Comparison of ENCODE assay signal across 19 cellular contexts in the genomic region with DNA sequence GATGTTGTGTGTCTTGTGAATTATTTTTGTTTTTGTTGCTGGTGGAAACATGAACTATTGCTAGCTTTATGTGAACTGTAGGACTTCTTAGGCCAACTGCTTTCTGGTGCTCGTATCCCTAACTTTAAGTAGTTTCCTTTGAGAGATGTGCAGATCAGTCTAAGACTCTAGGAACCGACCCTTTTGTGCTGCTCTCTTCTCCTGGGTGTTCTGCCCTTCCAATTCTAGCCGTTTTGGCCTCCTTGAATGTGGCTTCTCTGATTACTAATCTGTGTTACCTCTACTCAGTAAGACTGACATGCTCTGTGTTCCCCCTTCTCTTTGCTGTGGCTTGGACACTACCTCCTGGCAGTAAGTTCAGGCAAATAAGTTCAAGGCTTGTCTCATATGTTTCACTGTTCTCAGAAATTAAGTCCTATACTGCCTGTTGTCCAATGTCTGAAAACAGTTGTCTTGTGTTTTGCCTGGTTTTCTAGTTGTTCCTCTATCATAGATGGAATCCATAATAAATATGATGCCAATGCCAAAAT. TPM values are rescaled to one million over a fixed set of nuclear protein-coding genes. Genes with fewer than 3 reads are reported as not detected.
A peak's percentile ranks its signal among the peaks of the same experiment; 100 is the strongest.
DNase-seq lines count a peak whose midpoint lies in the region; TF ChIP-seq lines count a peak whose summit lies in the region.
"Had no signal": no experiment of that assay in that cellular context is flagged by ENCODE, and none has a peak within 500 bp of the region (broad histone marks: within the 10 kb centered on the region; RNA-seq: fewer than 3 reads in every experiment).

No MANE protein-coding gene starts in this region.

- H3K9me2 ChIP-seq in OCI-LY7 (ENCODE audit: insufficient read depth, low read length): no peaks in the 10 kb centered on the region

- H3K27ac ChIP-seq in OCI-LY7 (ENCODE audit: low read depth, low read length, poor library complexity, severe bottlenecking): no peak overlapping the region
- H3K27ac ChIP-seq in tibial artery: peak overlapping the region; percentile 22 to 33
- no peak overlapping the region for H3K27ac ChIP-seq in H9 (ENCODE audit: insufficient read length, low read depth, low read length)
- H3K27ac ChIP-seq: brain microvascular endothelial cell, HL-60, neural progenitor cell had no signal

- POLR2A ChIA-PET in activated CD4-positive, alpha-beta T cell treated with anti-CD3 and anti-CD28 coated beads, Interleukin-2, amount 10 ng/mL, durations not matched to agents 7 days and 5 days (lab: Charles Lee): no interaction called here
- POLR2A ChIA-PET in OCI-LY7 (lab: Charles Lee): interaction anchor here (0.8 kb wide), 1 partner anchor 10 kb away, joined by 3 read pairs; no protein-coding TSS in a partner anchor

- WGBS in H9 (ENCODE audit: extremely low coverage, insufficient read length, low lambda C conversion rate): no CpG with 5 or more reads among the region's 3 CpGs

- no peak overlapping the region for H3K14ac ChIP-seq in H9 (ENCODE audit: insufficient read depth, low read length)

- H3K4me1 ChIP-seq in OCI-LY7 (ENCODE audit: insufficient read depth, low read length, poor library complexity, severe bottlenecking): peaks cover 17% of the 10 kb centered on the region
- H3K4me1 ChIP-seq in tibial artery: peaks cover 8 to 100% (median 70%) of the 10 kb centered on the region in 4 donors
- peaks cover 11% of the 10 kb centered on the region for H3K4me1 ChIP-seq in BE2C
- H3K4me1 ChIP-seq in H9 (ENCODE audit: insufficient read depth, low read length): no peaks in the 10 kb centered on the region
- H3K4me1 ChIP-seq: neural progenitor cell had no signal

- no peak overlapping the region for H3K4ac ChIP-seq in H9 (ENCODE audit: low read depth, low read length)

- no peak overlapping the region for H4K5ac ChIP-seq in H9 (ENCODE audit: insufficient read length, low read depth, low read length)

- no peak overlapping the region for H2BK20ac ChIP-seq in H9 (ENCODE audit: low read depth, low read length, poor library complexity, severe bottlenecking)

- H2AFZ ChIP-seq in OCI-LY7 (ENCODE audit: low read length) (no peak overlapping the region), H9 (ENCODE audit: low read length) (no peak overlapping the region)
- H2AFZ ChIP-seq: neural progenitor cell had no signal

- BruUV-seq in OCI-LY7 (replicated peaks; lab: Mats Ljungman, UMichigan): no TSS peak

- H4K20me1 ChIP-seq in OCI-LY7 (ENCODE audit: insufficient read depth, low read length): no peaks in the 10 kb centered on the region
- no peaks in the 10 kb centered on the region for H4K20me1 ChIP-seq in H9 (ENCODE audit: control insufficient read depth, insufficient read depth, insufficient read length)

- H3K27me3 Mint-ChIP-seq in activated CD4-positive, alpha-beta T cell treated with anti-CD3 and anti-CD28 coated beads, Interleukin-2, amount 10 ng/mL, durations not matched to agents 7 days and 5 days: peaks cover 6% of the 10 kb centered on the region
- H3K27me3 Mint-ChIP-seq in immature natural killer cell (ENCODE audit: low read depth in 3 of 3) (peaks cover 0 to 1% (median under 1%) of the 10 kb centered on the region in 3 donors), H9 (ENCODE audit: low read depth) (no peaks in the 10 kb centered on the region)
- H3K27me3 Mint-ChIP-seq: CD4-positive, alpha-beta memory T cell had no signal

- TF ChIP-seq CTCF in OCI-LY7 (conservative IDR thresholded peaks at IDR 0.05; ENCODE audit: low read length) (no peak), tibial artery (IDR thresholded peaks at IDR 0.05) (no peak), BE2C (IDR thresholded peaks at IDR 0.05; ENCODE audit: low read depth, low read length) (no peak), H9 (conservative IDR thresholded peaks at IDR 0.05) (no peak)

- H3K4me3 ChIP-seq in OCI-LY7 (ENCODE audit: low read depth, low read length, poor library complexity, severe bottlenecking) (no peak overlapping the region), tibial artery (no peak overlapping the region), BE2C (ENCODE audit: low read depth, low read length) (no peak overlapping the region)
- H3K4me3 ChIP-seq: neural progenitor cell, sigmoid colon had no signal

- intact Hi-C loops in OCI-LY7 (cut with micrococcal nuclease; ENCODE audit: unreplicated experiment): no loop called here
- intact Hi-C loops in tibial artery (cut with DNase I; ENCODE audit: low total_unique reads): no loop called here

- H3K27ac Mint-ChIP-seq in activated CD4-positive, alpha-beta T cell treated with anti-CD3 and anti-CD28 coated beads, Interleukin-2, amount 10 ng/mL, durations not matched to agents 7 days and 5 days: peak overlapping the region; percentile 39
- peak overlapping the region in 4 of 6 donors; percentile 3 to 85 (median 17) for H3K27ac Mint-ChIP-seq in immature natural killer cell
- peak overlapping the region in 1 of 3 experiments; percentile 4; a peak in 3 of 7 replicates for H3K27ac Mint-ChIP-seq in H9
- H3K27ac Mint-ChIP-seq: neural progenitor cell had no signal

- no peak overlapping the region for H4K91ac ChIP-seq in H9 (ENCODE audit: insufficient read length, low read depth, low read length)

- no peak overlapping the region for H4K8ac ChIP-seq in H9 (replicated peaks; ENCODE audit: insufficient read length, low read depth, low read length)

- H3K56ac ChIP-seq in H9 (ENCODE audit: insufficient read length, low read depth, low read length): no peak overlapping the region

- no peaks in the 10 kb centered on the region for H3K9me3 Mint-ChIP-seq in activated CD4-positive, alpha-beta T cell treated with anti-CD3 and anti-CD28 coated beads, Interleukin-2, amount 10 ng/mL, durations not matched to agents 7 days and 5 days
- H3K9me3 Mint-ChIP-seq in immature natural killer cell (no peaks in the 10 kb centered on the region), H9 (no peaks in the 10 kb centered on the region)
- H3K9me3 Mint-ChIP-seq: neural progenitor cell had no signal

- no peak overlapping the region for H3K18ac ChIP-seq in H9 (ENCODE audit: insufficient read length, low read depth, low read length)

- no peak overlapping the region for H3K4me3 Mint-ChIP-seq in activated CD4-positive, alpha-beta T cell treated with anti-CD3 and anti-CD28 coated beads, Interleukin-2, amount 10 ng/mL, durations not matched to agents 7 days and 5 days
- H3K4me3 Mint-ChIP-seq in immature natural killer cell (peak overlapping the region in 4 of 5 donors; percentile 2 to 47 (median 12)), H9 (no peak overlapping the region)
- H3K4me3 Mint-ChIP-seq: neural progenitor cell had no signal

- no peak overlapping the region for H3T11ph ChIP-seq in H9 (ENCODE audit: low read length)

- no peaks in the 10 kb centered on the region for H3K9me3 ChIP-seq in OCI-LY7 (ENCODE audit: low read length)
- H3K9me3 ChIP-seq in tibial artery: no peaks in the 10 kb centered on the region
- H3K9me3 ChIP-seq in BE2C: no peaks in the 10 kb centered on the region
- no peaks in the 10 kb centered on the region for H3K9me3 ChIP-seq in H9 (ENCODE audit: control insufficient read depth, low read depth, low read length)
- H3K9me3 ChIP-seq: sigmoid colon had no signal

- peak overlapping the region; percentile 40 for H3K4me2 ChIP-seq in OCI-LY7 (ENCODE audit: low read length)
- no peak overlapping the region for H3K4me2 ChIP-seq in H9 (ENCODE audit: insufficient read depth, insufficient read length, low read length)
- H3K4me2 ChIP-seq: neural progenitor cell had no signal

- no peaks in the 10 kb centered on the region for H3K36me3 Mint-ChIP-seq in activated CD4-positive, alpha-beta T cell treated with anti-CD3 and anti-CD28 coated beads, Interleukin-2, amount 10 ng/mL, durations not matched to agents 7 days and 5 days (ENCODE audit: low read depth)
- H3K36me3 Mint-ChIP-seq in immature natural killer cell (peaks cover 0 to 1% (median 1%) of the 10 kb centered on the region in 3 donors), H9 (ENCODE audit: insufficient read depth in 1 of 3, low read depth in 3 of 3) (no peaks in the 10 kb centered on the region)
- H3K36me3 Mint-ChIP-seq: CD4-positive, alpha-beta memory T cell had no signal

- no peaks in the 10 kb centered on the region for H3K23me2 ChIP-seq in H9 (ENCODE audit: insufficient read length, low read depth, low read length, poor library complexity, severe bottlenecking)

- CTCF ChIA-PET in activated CD4-positive, alpha-beta T cell treated with anti-CD3 and anti-CD28 coated beads, Interleukin-2, amount 10 ng/mL, durations not matched to agents 7 days and 5 days (lab: Charles Lee): no interaction called here
- CTCF ChIA-PET in OCI-LY7 (lab: Charles Lee; ENCODE audit: unreplicated experiment): no interaction called here

- no peak for DNase-seq in activated CD4-positive, alpha-beta T cell treated with anti-CD3 and anti-CD28 coated beads, Interleukin-2, amount 10 ng/mL, durations not matched to agents 7 days and 5 days
- DNase-seq in activated CD4-positive, alpha-beta T cell treated with anti-CD3 and anti-CD28 coated beads for 48 hours: no peak
- no peak for DNase-seq in OCI-LY7 (ENCODE audit: low spot score)
- DNase-seq in immature natural killer cell: no peak
- no peak for DNase-seq in tibial artery
- DNase-seq in BE2C: no peak
- no peak for DNase-seq in H9
- no peak for DNase-seq in kidney glomerular epithelial cell (lab: John Stamatoyannopoulos, UW)
- DNase-seq: 8988T; brain microvascular endothelial cell; CD4-positive, alpha-beta memory T cell; effector memory CD4-positive, alpha-beta T cell; Karpas-422; NCI-H1436 treated with DMSO at 0.1 percent for 48 hours; NCI-H446; sigmoid colon; stimulated activated CD4-positive, alpha-beta T cell treated with anti-CD3 and anti-CD28 coated beads, Interleukin-4, amount 100 ng/mL, for 4 hours had no signal

- H2BK5ac ChIP-seq in H9 (ENCODE audit: insufficient read length, low read length): no peak overlapping the region

- H3K9ac ChIP-seq in H9 (ENCODE audit: extremely low read depth, insufficient read length, low read length): no peak overlapping the region
- H3K9ac ChIP-seq: neural progenitor cell had no signal

- no peak overlapping the region for H2BK15ac ChIP-seq in H9 (ENCODE audit: low read depth, low read length)

- H3K27me3 ChIP-seq in tibial artery: no peaks in the 10 kb centered on the region
- no peaks in the 10 kb centered on the region for H3K27me3 ChIP-seq in BE2C
- no peaks in the 10 kb centered on the region for H3K27me3 ChIP-seq in H9 (ENCODE audit: insufficient read depth, low read length)
- H3K27me3 ChIP-seq: brain microvascular endothelial cell, neural progenitor cell, sigmoid colon had no signal

- H3K36me3 ChIP-seq in OCI-LY7 (ENCODE audit: insufficient read depth, low read length): no peaks in the 10 kb centered on the region
- H3K36me3 ChIP-seq in tibial artery: no peaks in the 10 kb centered on the region
- no peaks in the 10 kb centered on the region for H3K36me3 ChIP-seq in BE2C
- H3K36me3 ChIP-seq: brain microvascular endothelial cell, neural progenitor cell, sigmoid colon had no signal

- no peak overlapping the region for H2BK12ac ChIP-seq in H9 (ENCODE audit: insufficient read length, low read depth, low read length)

- no peak overlapping the region for H2AK5ac ChIP-seq in H9 (ENCODE audit: insufficient read length, low read length)

- H3K23ac ChIP-seq in H9 (ENCODE audit: insufficient read length, low read depth, low read length): no peak overlapping the region

- peaks cover 13% of the 10 kb centered on the region for H3K4me1 Mint-ChIP-seq in activated CD4-positive, alpha-beta T cell treated with anti-CD3 and anti-CD28 coated beads, Interleukin-2, amount 10 ng/mL, durations not matched to agents 7 days and 5 days
- peaks cover 64 to 95% of the 10 kb centered on the region in 2 donors for H3K4me1 Mint-ChIP-seq in immature natural killer cell
- peaks cover 19% of the 10 kb centered on the region in 2 experiments for H3K4me1 Mint-ChIP-seq in H9

- no peak overlapping the region for H2BK120ac ChIP-seq in H9 (ENCODE audit: low read depth, low read length, poor library complexity, severe bottlenecking)

- 0 out of 2 replicates have a peak, but pooled peaks cover 4% of the 10 kb centered on the region for H3K79me2 ChIP-seq in OCI-LY7 (ENCODE audit: insufficient read depth, low read depth, low read length)
- H3K79me2 ChIP-seq in H9 (ENCODE audit: insufficient read depth, low read length): no peaks in the 10 kb centered on the region; the same call in 1 of the 2 replicates

- H3K79me1 ChIP-seq in H9 (ENCODE audit: insufficient read depth, low read depth, low read length, poor library complexity, severe bottlenecking): peaks cover 4% of the 10 kb centered on the region

RNA-seq across cellular contexts. Expression of gene FOXO3, which starts 58.0 kb away (rescaled TPM):
- 10 to 100 TPM; 11.2 to 12.8 TPM for total RNA-seq in activated CD4-positive, alpha-beta T cell treated with anti-CD3 and anti-CD28 coated beads, Interleukin-2, amount 10 ng/mL, durations not matched to agents 7 days and 5 days
- 3.0 and 3.8 TPM in 2 replicates for total RNA-seq in OCI-LY7 (2014; rRNA removed; shearing (Covaris generic))
- total RNA-seq in OCI-LY7 (2022): 9.4 and 9.9 TPM in 2 replicates
- 10 to 100 TPM; 20.3 to 41.3 (median 36.4) TPM for polyA plus RNA-seq in immature natural killer cell
- 25.3 TPM for polyA plus RNA-seq in BE2C (2012; ENCODE audit: insufficient read depth, insufficient read length, low read depth)
- 21.7 and 22.1 TPM in 2 replicates for total RNA-seq in H9 (2021)

Comparison
In these comparisons a context has a peak if more than half of its experiments do, and no peak if none do; other contexts are left out.
1. H3K4me3 Mint-ChIP-seq: peak in immature natural killer cell (4 of 5); none in activated CD4-positive, alpha-beta T cell treated with anti-CD3 and anti-CD28 coated beads, Interleukin-2, amount 10 ng/mL, durations not matched to agents 7 days and 5 days (single experiment) and H9 (0 of 2).
2. H3K27ac ChIP-seq: peak in tibial artery (2 of 2); none in OCI-LY7 (single experiment) and H9 (single experiment).